ENCODE assay signal across 1 cellular context in the genomic region with DNA sequence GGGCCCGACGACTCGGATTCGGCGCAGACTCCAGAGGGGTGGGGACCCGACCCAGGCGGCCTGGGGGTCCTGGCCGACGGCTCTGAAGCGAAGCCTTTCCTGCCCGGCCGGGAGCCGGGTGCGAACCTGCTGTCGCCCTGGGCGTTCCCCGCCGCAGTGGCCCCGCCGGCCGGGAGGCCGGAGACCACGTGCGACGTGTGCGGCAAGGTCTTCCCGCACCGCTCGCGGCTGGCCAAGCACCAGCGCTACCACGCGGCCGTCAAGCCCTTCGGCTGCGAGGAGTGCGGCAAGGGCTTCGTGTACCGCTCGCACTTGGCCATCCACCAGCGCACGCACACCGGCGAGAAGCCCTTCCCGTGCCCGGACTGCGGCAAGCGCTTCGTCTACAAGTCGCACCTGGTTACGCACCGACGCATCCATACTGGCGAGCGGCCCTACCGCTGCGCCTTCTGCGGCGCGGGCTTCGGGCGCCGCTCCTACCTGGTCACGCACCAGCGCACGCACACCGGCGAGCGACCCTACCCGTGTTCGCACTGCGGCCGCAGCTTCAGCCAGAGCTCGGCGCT.
TF ChIP-seq lines count a peak whose summit lies in the region.

No MANE protein-coding gene starts in this region.

TF ChIP-seq in K562, 482 proteins besides CTCF, POLR2A, EP300 and RAD21:
- TF ChIP-seq EHMT2 (IDR thresholded peaks at IDR 0.05) = no peak
- TF ChIP-seq POLR2G (IDR thresholded peaks at IDR 0.05; ENCODE audit: low read depth, low read length) = peak; percentile 24; the same call in 1 of the 2 replicates
- TF ChIP-seq, protein P1, sequence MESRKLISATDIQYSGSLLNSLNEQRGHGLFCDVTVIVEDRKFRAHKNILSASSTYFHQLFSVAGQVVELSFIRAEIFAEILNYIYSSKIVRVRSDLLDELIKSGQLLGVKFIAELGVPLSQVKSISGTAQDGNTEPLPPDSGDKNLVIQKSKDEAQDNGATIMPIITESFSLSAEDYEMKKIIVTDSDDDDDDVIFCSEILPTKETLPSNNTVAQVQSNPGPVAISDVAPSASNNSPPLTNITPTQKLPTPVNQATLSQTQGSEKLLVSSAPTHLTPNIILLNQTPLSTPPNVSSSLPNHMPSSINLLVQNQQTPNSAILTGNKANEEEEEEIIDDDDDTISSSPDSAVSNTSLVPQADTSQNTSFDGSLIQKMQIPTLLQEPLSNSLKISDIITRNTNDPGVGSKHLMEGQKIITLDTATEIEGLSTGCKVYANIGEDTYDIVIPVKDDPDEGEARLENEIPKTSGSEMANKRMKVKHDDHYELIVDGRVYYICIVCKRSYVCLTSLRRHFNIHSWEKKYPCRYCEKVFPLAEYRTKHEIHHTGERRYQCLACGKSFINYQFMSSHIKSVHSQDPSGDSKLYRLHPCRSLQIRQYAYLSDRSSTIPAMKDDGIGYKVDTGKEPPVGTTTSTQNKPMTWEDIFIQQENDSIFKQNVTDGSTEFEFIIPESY (CRISPR knock-in tag; IDR thresholded peaks at IDR 0.05) = peak; percentile 91
- no peak for TF ChIP-seq NFIC (IDR thresholded peaks at IDR 0.05)
